ENCODE assay signal across 22 cellular contexts in the genomic region with DNA sequence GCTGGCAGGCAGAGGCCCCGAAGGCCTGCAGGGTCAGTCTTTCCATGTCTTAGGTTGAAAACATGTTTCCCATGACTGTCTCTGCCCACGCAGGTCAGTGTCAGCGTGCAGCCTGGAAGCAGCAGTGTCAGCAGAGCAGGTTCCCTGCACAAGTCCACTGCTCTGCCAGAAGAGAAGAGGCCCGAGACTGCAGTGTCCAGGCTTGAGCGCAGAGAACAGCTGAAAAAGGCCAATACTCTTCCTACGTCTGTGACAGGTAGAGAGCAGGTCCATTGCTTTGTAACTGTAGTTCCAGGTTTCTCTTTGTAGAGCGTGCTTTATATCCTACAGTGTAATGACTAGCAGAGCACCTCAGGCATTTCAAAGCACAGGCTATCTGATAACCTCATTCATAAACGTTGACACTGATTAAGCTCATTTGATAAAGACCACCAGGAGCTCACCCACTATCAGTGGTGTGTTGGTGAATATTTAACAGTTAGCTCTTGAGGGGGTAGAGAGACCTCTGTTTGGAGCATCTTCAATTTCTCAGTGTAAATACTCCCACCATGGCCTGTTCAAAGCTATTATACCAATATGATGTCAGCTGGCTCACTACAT.
"Had no signal": no experiment of that assay in that cellular context is flagged by ENCODE, and none has a peak within 500 bp of the region (broad histone marks: within the 10 kb centered on the region; RNA-seq: fewer than 3 reads in every experiment).

No MANE protein-coding gene starts in this region.

- H3K27ac Mint-ChIP-seq: immature natural killer cell; naive thymus-derived CD4-positive, alpha-beta T cell; stimulated activated memory B cell treated with anti-CD40 and anti-IgM and Interleukin-4, amounts not matched to agents 10 μg/mL and 1 μg/mL and 100 μg/mL, for 72 hours; stimulated activated naive CD8-positive, alpha-beta T cell treated with anti-CD3 and anti-CD28 coated beads, Interleukin-15, Interleukin-2, amounts not matched to agents 100 ng/mL and 50 ng/mL, for 24 hours had no signal

- H3K9me3 Mint-ChIP-seq: immature natural killer cell; naive thymus-derived CD4-positive, alpha-beta T cell; stimulated activated memory B cell treated with anti-CD40 and anti-IgM and Interleukin-4, amounts not matched to agents 10 μg/mL and 1 μg/mL and 100 μg/mL, for 72 hours; stimulated activated naive CD8-positive, alpha-beta T cell treated with anti-CD3 and anti-CD28 coated beads, Interleukin-15, Interleukin-2, amounts not matched to agents 100 ng/mL and 50 ng/mL, for 24 hours had no signal

- ATAC-seq: esophagus mucosa; gastrocnemius medialis; heart right ventricle; left colon; left ventricle myocardium superior; naive thymus-derived CD4-positive, alpha-beta T cell; right cardiac atrium; stimulated activated memory B cell treated with anti-CD40 and anti-IgM and Interleukin-4, amounts not matched to agents 10 μg/mL and 1 μg/mL and 100 μg/mL, for 72 hours had no signal

- H3K36me3 ChIP-seq: cardiac muscle cell, colonic mucosa, gastrocnemius medialis, heart right ventricle, neutrophil had no signal

- H3K4me3 Mint-ChIP-seq: immature natural killer cell; naive thymus-derived CD4-positive, alpha-beta T cell; stimulated activated memory B cell treated with anti-CD40 and anti-IgM and Interleukin-4, amounts not matched to agents 10 μg/mL and 1 μg/mL and 100 μg/mL, for 72 hours; stimulated activated naive CD8-positive, alpha-beta T cell treated with anti-CD3 and anti-CD28 coated beads, Interleukin-15, Interleukin-2, amounts not matched to agents 100 ng/mL and 50 ng/mL, for 24 hours had no signal

- DNase-seq: cerebellar nuclear complex; colonic mucosa; effector CD8-positive, alpha-beta T cell; gastrocnemius medialis; heart right ventricle; immature natural killer cell; kidney; left colon; left ventricle myocardium superior; naive thymus-derived CD4-positive, alpha-beta T cell; posterior cingulate gyrus; right cardiac atrium; stimulated activated CD4-positive, alpha-beta T cell treated with anti-CD3 and anti-CD28 coated beads, Interleukin-4, amount 100 ng/mL, for 1 hour; stimulated activated CD8-positive, alpha-beta memory T cell treated with anti-CD3 and anti-CD28 coated beads, Interleukin-4, amount 100 ng/mL, for 48 hours; trophoblast cell had no signal

- H3K4me2 ChIP-seq: smooth muscle cell had no signal

- H3K4me1 ChIP-seq: colonic mucosa, gastrocnemius medialis, heart right ventricle had no signal

- H3K27ac ChIP-seq: colonic mucosa, gastrocnemius medialis, heart right ventricle, neutrophil had no signal

- H3K4me3 ChIP-seq: cardiac muscle cell, colonic mucosa, gastrocnemius medialis, heart right ventricle, lung, smooth muscle cell had no signal

- H3K4me1 Mint-ChIP-seq: immature natural killer cell; naive thymus-derived CD4-positive, alpha-beta T cell; stimulated activated memory B cell treated with anti-CD40 and anti-IgM and Interleukin-4, amounts not matched to agents 10 μg/mL and 1 μg/mL and 100 μg/mL, for 72 hours had no signal

- H3K27me3 Mint-ChIP-seq: stimulated activated memory B cell treated with anti-CD40 and anti-IgM and Interleukin-4, amounts not matched to agents 10 μg/mL and 1 μg/mL and 100 μg/mL, for 72 hours; stimulated activated naive CD8-positive, alpha-beta T cell treated with anti-CD3 and anti-CD28 coated beads, Interleukin-15, Interleukin-2, amounts not matched to agents 100 ng/mL and 50 ng/mL, for 24 hours had no signal

- H3K36me3 Mint-ChIP-seq: immature natural killer cell; naive thymus-derived CD4-positive, alpha-beta T cell; stimulated activated memory B cell treated with anti-CD40 and anti-IgM and Interleukin-4, amounts not matched to agents 10 μg/mL and 1 μg/mL and 100 μg/mL, for 72 hours had no signal

- H3K27me3 ChIP-seq: cardiac muscle cell, colonic mucosa, gastrocnemius medialis, heart right ventricle, neutrophil had no signal
